Comparison of ENCODE assay signal across 17 cellular contexts in genomic region chrX:153779891-153780677, GRCh38. TPM values are rescaled to one million over a fixed set of nuclear protein-coding genes. Genes with fewer than 3 reads are reported as not detected.
DNase-seq lines count a peak whose midpoint lies in the region; ATAC-seq, FAIRE-seq and TF ChIP-seq lines count a peak whose summit lies in the region.
"Had no signal": no experiment of that assay in that cellular context is flagged by ENCODE, and none has a peak within 500 bp of the region (broad histone marks: within the 10 kb centered on the region; RNA-seq: fewer than 3 reads in every experiment).

No MANE protein-coding gene starts in this region.

- no peak for ATAC-seq in HG02623 (IDR thresholded peaks at IDR 0.05; ENCODE audit: unreplicated experiment)
- ATAC-seq: stimulated activated effector memory CD8-positive, alpha-beta T cell treated with anti-CD3 and anti-CD28 coated beads, Interleukin-12 subunit alpha, Interleukin-12 subunit beta, amount 100 ng/mL, for 72 hours had no signal

- peaks cover 1% of the 10 kb centered on the region; the same call in 1 of the 2 replicates for H3K27me3 Mint-ChIP-seq in HFFc6 (ENCODE audit: insufficient read depth)
- H3K27me3 Mint-ChIP-seq in chondrocyte (ENCODE audit: low read depth), result no peaks in the 10 kb centered on the region
- H3K27me3 Mint-ChIP-seq in nephron progenitor cell (ENCODE audit: low read depth, poor library complexity), result no peaks in the 10 kb centered on the region
- H3K27me3 Mint-ChIP-seq in type B pancreatic cell, result no peaks in the 10 kb centered on the region
- H3K27me3 Mint-ChIP-seq: progenitor cell of endocrine pancreas had no signal

- no peaks in the 10 kb centered on the region for H3K9me3 Mint-ChIP-seq in HFFc6
- H3K9me3 Mint-ChIP-seq in chondrocyte (ENCODE audit: low read depth), result no peaks in the 10 kb centered on the region
- H3K9me3 Mint-ChIP-seq in nephron progenitor cell, result peaks cover 24% of the 10 kb centered on the region
- H3K9me3 Mint-ChIP-seq in type B pancreatic cell, result no peaks in the 10 kb centered on the region
- H3K9me3 Mint-ChIP-seq: activated CD4-positive, alpha-beta memory T cell treated with anti-CD3 and anti-CD28 coated beads, Interleukin-2, amount 10 ng/mL, durations not matched to agents 7 days and 5 days; stimulated activated effector memory CD8-positive, alpha-beta T cell treated with anti-CD3 and anti-CD28 coated beads, Interleukin-12 subunit alpha, Interleukin-12 subunit beta, amount 100 ng/mL, for 72 hours had no signal

- no peak overlapping the region for H3K4me3 Mint-ChIP-seq in HFFc6
- H3K4me3 Mint-ChIP-seq in chondrocyte (ENCODE audit: unreplicated experiment), result no peak overlapping the region
- no peak overlapping the region for H3K4me3 Mint-ChIP-seq in nephron progenitor cell
- H3K4me3 Mint-ChIP-seq in type B pancreatic cell, result no peak overlapping the region
- H3K4me3 Mint-ChIP-seq: activated CD4-positive, alpha-beta memory T cell treated with anti-CD3 and anti-CD28 coated beads, Interleukin-2, amount 10 ng/mL, durations not matched to agents 7 days and 5 days; stimulated activated effector memory CD8-positive, alpha-beta T cell treated with anti-CD3 and anti-CD28 coated beads, Interleukin-12 subunit alpha, Interleukin-12 subunit beta, amount 100 ng/mL, for 72 hours had no signal

- H3K27ac ChIP-seq in C4-2B, result peak overlapping the region; percentile 21; the same call in 1 of the 2 replicates

- FAIRE-seq in HTR-8/SVneo (lab: Jason Lieb, UNC), result no peak

- TF ChIP-seq CTCF in C4-2B (conservative IDR thresholded peaks at IDR 0.05) (no peak), HFFc6 (IDR thresholded peaks at IDR 0.05) (no peak), chondrocyte (IDR thresholded peaks at IDR 0.05) (no peak), nephron progenitor cell (IDR thresholded peaks at IDR 0.05) (no peak), type B pancreatic cell (conservative IDR thresholded peaks at IDR 0.05) (no peak)

- H3K4me1 Mint-ChIP-seq in HFFc6 (ENCODE audit: low read depth), result peaks cover 7% of the 10 kb centered on the region
- no peaks in the 10 kb centered on the region for H3K4me1 Mint-ChIP-seq in chondrocyte (ENCODE audit: low read depth)
- peaks cover 10% of the 10 kb centered on the region for H3K4me1 Mint-ChIP-seq in nephron progenitor cell
- no peaks in the 10 kb centered on the region for H3K4me1 Mint-ChIP-seq in type B pancreatic cell (ENCODE audit: unreplicated experiment)
- H3K4me1 Mint-ChIP-seq: stimulated activated effector memory CD8-positive, alpha-beta T cell treated with anti-CD3 and anti-CD28 coated beads, Interleukin-12 subunit alpha, Interleukin-12 subunit beta, amount 100 ng/mL, for 72 hours had no signal

- no peaks in the 10 kb centered on the region for H3K36me3 Mint-ChIP-seq in HFFc6 (ENCODE audit: low read depth)
- H3K36me3 Mint-ChIP-seq in chondrocyte (ENCODE audit: low read depth), result no peaks in the 10 kb centered on the region
- H3K36me3 Mint-ChIP-seq in nephron progenitor cell (ENCODE audit: low read depth), result no peaks in the 10 kb centered on the region
- H3K36me3 Mint-ChIP-seq in type B pancreatic cell, result no peaks in the 10 kb centered on the region

- peak overlapping the region; percentile 24; the same call in 1 of the 2 replicates for H3K27ac Mint-ChIP-seq in HFFc6
- H3K27ac Mint-ChIP-seq in chondrocyte (ENCODE audit: unreplicated experiment), result peak overlapping the region; percentile 17
- H3K27ac Mint-ChIP-seq in nephron progenitor cell, result peak overlapping the region; percentile 93
- no peak overlapping the region for H3K27ac Mint-ChIP-seq in type B pancreatic cell
- H3K27ac Mint-ChIP-seq: activated CD4-positive, alpha-beta memory T cell treated with anti-CD3 and anti-CD28 coated beads, Interleukin-2, amount 10 ng/mL, durations not matched to agents 7 days and 5 days; progenitor cell of endocrine pancreas; stimulated activated effector memory CD8-positive, alpha-beta T cell treated with anti-CD3 and anti-CD28 coated beads, Interleukin-12 subunit alpha, Interleukin-12 subunit beta, amount 100 ng/mL, for 72 hours had no signal

- DNase-seq in HFFc6 (no peak), chondrocyte (ENCODE audit: low spot score) (no peak), nephron progenitor cell (no peak), HTR-8/SVneo (ENCODE audit: insufficient read length, low spot score) (no peak), type B pancreatic cell (ENCODE audit: extremely low spot score, unreplicated experiment) (no peak)
- no peak for DNase-seq in central memory CD4-positive, alpha-beta T cell
- DNase-seq: activated CD4-positive, alpha-beta memory T cell treated with anti-CD3 and anti-CD28 coated beads, Interleukin-2, amount 10 ng/mL, durations not matched to agents 7 days and 5 days; activated gamma-delta T cell; GOT3; MG63; NCI-H446; stimulated activated CD4-positive, alpha-beta T cell treated with anti-CD3 and anti-CD28 coated beads, Interleukin-4, amount 100 ng/mL, for 1 hour; T-helper 2 cell had no signal

RNA-seq across cellular contexts. Expression of gene SRPK3, which starts 0.8 kb away (rescaled TPM):
- under 1 TPM; 0.14 to 0.51 (median 0.27) TPM for total RNA-seq in HFFc6 (2021; fragmentation: NEBNext Ultra II Directional; extraction: Animal tissue kit (Norgen Biotek cat#: 25700))
- total RNA-seq in chondrocyte (0.18 to 0.50 TPM in 2 of 3 replicates, not detected in the other), type B pancreatic cell (ENCODE audit: low replicate concordance) (not detected in 2 replicates)
- total RNA-seq: activated CD4-positive, alpha-beta memory T cell treated with anti-CD3 and anti-CD28 coated beads, Interleukin-2, amount 10 ng/mL, durations not matched to agents 7 days and 5 days; progenitor cell of endocrine pancreas had no signal

RNA-seq across cellular contexts. Expression of gene IDH3G, which starts 14.1 kb away (rescaled TPM):
- 10 to 100 TPM; 60.2 to 67.1 (median 62.8) TPM for total RNA-seq in HFFc6 (2021; fragmentation: NEBNext Ultra II Directional; extraction: Animal tissue kit (Norgen Biotek cat#: 25700))
- total RNA-seq in chondrocyte (42.8 to 49.6 TPM (median 46.9 TPM) in 3 replicates), type B pancreatic cell (ENCODE audit: low replicate concordance) (42.9 and 50.0 TPM in 2 replicates)

RNA-seq across cellular contexts. Expression of gene SSR4, which starts 14.4 kb away (rescaled TPM):
- total RNA-seq in HFFc6 (2021; fragmentation: NEBNext Ultra II Directional; extraction: Animal tissue kit (Norgen Biotek cat#: 25700)), result 100 to 1,000 TPM; 171 to 247 (median 182) TPM
- 245 to 356 TPM (median 257 TPM) in 3 replicates for total RNA-seq in chondrocyte
- total RNA-seq in type B pancreatic cell (ENCODE audit: low replicate concordance), result 271 and 390 TPM in 2 replicates

RNA-seq across cellular contexts. Expression of gene PLXNB3, which starts 16.0 kb away (rescaled TPM):
- total RNA-seq in HFFc6 (2021; fragmentation: NEBNext Ultra II Directional; extraction: Animal tissue kit (Norgen Biotek cat#: 25700)), result 10 to 100 TPM; 13.2 to 33.4 (median 15.8) TPM
- total RNA-seq in chondrocyte (8.5 to 36.3 TPM (median 34.8 TPM) in 3 replicates), type B pancreatic cell (ENCODE audit: low replicate concordance) (1.2 and 1.4 TPM in 2 replicates)

RNA-seq across cellular contexts. Expression of gene PDZD4, which starts 50.3 kb away (rescaled TPM):
- not detected for total RNA-seq in HFFc6 (2021; fragmentation: NEBNext Ultra II Directional; extraction: Animal tissue kit (Norgen Biotek cat#: 25700))
- total RNA-seq in chondrocyte (24.8 to 27.2 TPM (median 25.4 TPM) in 3 replicates), type B pancreatic cell (ENCODE audit: low replicate concordance) (2.7 and 23.9 TPM in 2 replicates)
